ENCODE assay signal across 1 cellular context in genomic region chr11:82901165-82901938, GRCh38.
A peak's percentile ranks its signal among the peaks of the same experiment; 100 is the strongest.
TF ChIP-seq lines count a peak whose summit lies in the region.

A gene with protein sequence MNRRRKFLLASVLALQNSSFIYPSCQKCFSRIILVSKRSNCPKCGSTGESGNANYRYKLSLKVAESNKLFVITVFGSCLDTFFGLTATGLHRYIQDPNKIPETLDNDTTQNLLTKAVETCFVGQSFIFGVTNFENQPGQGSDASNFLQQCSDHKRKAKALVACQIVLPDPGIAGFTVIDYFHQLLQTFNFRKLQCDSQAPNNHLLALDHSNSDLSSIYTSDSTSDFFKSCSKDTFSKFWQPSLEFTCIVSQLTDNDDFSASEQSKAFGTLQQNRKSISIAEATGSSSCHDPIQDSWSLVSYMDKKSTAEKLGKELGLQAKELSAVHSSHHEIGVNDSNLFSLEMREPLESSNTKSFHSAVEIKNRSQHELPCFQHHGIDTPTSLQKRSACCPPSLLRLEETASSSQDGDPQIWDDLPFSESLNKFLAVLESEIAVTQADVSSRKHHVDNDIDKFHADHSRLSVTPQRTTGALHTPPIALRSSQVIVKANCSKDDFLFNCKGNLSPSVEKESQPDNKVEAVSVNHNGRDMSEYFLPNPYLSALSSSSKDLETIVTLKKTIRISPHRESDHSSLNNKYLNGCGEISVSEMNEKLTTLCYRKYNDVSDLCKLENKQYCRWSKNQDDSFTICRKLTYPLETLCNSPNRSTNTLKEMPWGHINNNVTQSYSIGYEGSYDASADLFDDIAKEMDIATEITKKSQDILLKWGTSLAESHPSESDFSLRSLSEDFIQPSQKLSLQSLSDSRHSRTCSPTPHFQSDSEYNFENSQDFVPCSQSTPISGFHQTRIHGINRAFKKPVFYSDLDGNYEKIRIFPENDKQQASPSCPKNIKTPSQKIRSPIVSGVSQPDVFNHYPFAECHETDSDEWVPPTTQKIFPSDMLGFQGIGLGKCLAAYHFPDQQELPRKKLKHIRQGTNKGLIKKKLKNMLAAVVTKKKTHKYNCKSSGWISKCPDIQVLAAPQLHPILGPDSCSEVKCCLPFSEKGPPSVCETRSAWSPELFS (plus strand): TSS chr11:82901736. CDS start chr11:82914739, 13,003 bp downstream.

TF ChIP-seq in HepG2, 621 proteins besides CTCF, POLR2A, EP300 and RAD21 (continued from another document and continues in another):
- TF ChIP-seq YEATS4 (CRISPR knock-in tag; IDR thresholded peaks at IDR 0.05; ENCODE audit: borderline replicate concordance) (no peak), TRIM24 (CRISPR knock-in tag; IDR thresholded peaks at IDR 0.05) (no peak), ZSCAN20 (CRISPR knock-in tag; IDR thresholded peaks at IDR 0.05; ENCODE audit: borderline replicate concordance) (no peak), NR1H2 (CRISPR knock-in tag; IDR thresholded peaks at IDR 0.05; ENCODE audit: borderline replicate concordance, low read depth) (no peak), ZNF530 (CRISPR knock-in tag; IDR thresholded peaks at IDR 0.05; ENCODE audit: low read depth) (no peak), ZSCAN22 (CRISPR knock-in tag; IDR thresholded peaks at IDR 0.05) (no peak), RORA (CRISPR knock-in tag; IDR thresholded peaks at IDR 0.05) (no peak), ZNF646 (CRISPR knock-in tag; IDR thresholded peaks at IDR 0.05) (no peak), YEATS2 (CRISPR knock-in tag; IDR thresholded peaks at IDR 0.05; ENCODE audit: borderline replicate concordance) (no peak; the same call in 1 of the 2 replicates), NCOR1 (IDR thresholded peaks at IDR 0.05; ENCODE audit: borderline replicate concordance, low read length) (no peak), ETV5 (CRISPR knock-in tag; IDR thresholded peaks at IDR 0.05; ENCODE audit: borderline replicate concordance) (peak; percentile 66), THAP7 (CRISPR knock-in tag; IDR thresholded peaks at IDR 0.05) (no peak), MATR3 (CRISPR knock-in tag; IDR thresholded peaks at IDR 0.05) (no peak), CSRNP2 (CRISPR knock-in tag; conservative IDR thresholded peaks at IDR 0.05; ENCODE audit: low read depth) (no peak; the same call in 1 of the 2 replicates), SATB2 (CRISPR knock-in tag; IDR thresholded peaks at IDR 0.05) (no peak), ZBTB7B (CRISPR knock-in tag; IDR thresholded peaks at IDR 0.05) (no peak), RELA (CRISPR knock-in tag; IDR thresholded peaks at IDR 0.05) (no peak), ZNF432 (CRISPR knock-in tag; IDR thresholded peaks at IDR 0.05; ENCODE audit: borderline replicate concordance) (no peak), ZNF549 (CRISPR knock-in tag; IDR thresholded peaks at IDR 0.05) (no peak), ZNF672 (CRISPR knock-in tag; IDR thresholded peaks at IDR 0.05) (no peak), ZBTB21 (CRISPR knock-in tag; IDR thresholded peaks at IDR 0.05) (no peak), KDM3A (CRISPR knock-in tag; IDR thresholded peaks at IDR 0.05; ENCODE audit: low read depth) (no peak), ZNF552 (CRISPR knock-in tag; IDR thresholded peaks at IDR 0.05; ENCODE audit: borderline replicate concordance) (no peak), FOSL1 (CRISPR knock-in tag; IDR thresholded peaks at IDR 0.05; ENCODE audit: borderline replicate concordance) (no peak), IRF1 (CRISPR knock-in tag; IDR thresholded peaks at IDR 0.05; ENCODE audit: low read depth) (no peak), ZEB1 (IDR thresholded peaks at IDR 0.05; ENCODE audit: insufficient replicate concordance, low read depth) (no peak), JUN (CRISPR knock-in tag; IDR thresholded peaks at IDR 0.05) (no peak; the same call in 1 of the 2 replicates), EHMT2 (IDR thresholded peaks at IDR 0.05; ENCODE audit: borderline replicate concordance, low read depth, low read length) (no peak), SRF (IDR thresholded peaks at IDR 0.05; ENCODE audit: low read depth, low read length) (no peak), DMAP1 (CRISPR knock-in tag; IDR thresholded peaks at IDR 0.05) (0 out of 2 replicates have a peak, but pooled peaks have one; percentile 30), ZNF772 (CRISPR knock-in tag; IDR thresholded peaks at IDR 0.05) (no peak; the same call in 1 of the 2 replicates), DZIP1 (CRISPR knock-in tag; IDR thresholded peaks at IDR 0.05) (no peak), ZNF121 (CRISPR knock-in tag; IDR thresholded peaks at IDR 0.05) (no peak), ZBTB1 (CRISPR knock-in tag; IDR thresholded peaks at IDR 0.05; ENCODE audit: borderline replicate concordance) (no peak)
- TF ChIP-seq, protein P1, sequence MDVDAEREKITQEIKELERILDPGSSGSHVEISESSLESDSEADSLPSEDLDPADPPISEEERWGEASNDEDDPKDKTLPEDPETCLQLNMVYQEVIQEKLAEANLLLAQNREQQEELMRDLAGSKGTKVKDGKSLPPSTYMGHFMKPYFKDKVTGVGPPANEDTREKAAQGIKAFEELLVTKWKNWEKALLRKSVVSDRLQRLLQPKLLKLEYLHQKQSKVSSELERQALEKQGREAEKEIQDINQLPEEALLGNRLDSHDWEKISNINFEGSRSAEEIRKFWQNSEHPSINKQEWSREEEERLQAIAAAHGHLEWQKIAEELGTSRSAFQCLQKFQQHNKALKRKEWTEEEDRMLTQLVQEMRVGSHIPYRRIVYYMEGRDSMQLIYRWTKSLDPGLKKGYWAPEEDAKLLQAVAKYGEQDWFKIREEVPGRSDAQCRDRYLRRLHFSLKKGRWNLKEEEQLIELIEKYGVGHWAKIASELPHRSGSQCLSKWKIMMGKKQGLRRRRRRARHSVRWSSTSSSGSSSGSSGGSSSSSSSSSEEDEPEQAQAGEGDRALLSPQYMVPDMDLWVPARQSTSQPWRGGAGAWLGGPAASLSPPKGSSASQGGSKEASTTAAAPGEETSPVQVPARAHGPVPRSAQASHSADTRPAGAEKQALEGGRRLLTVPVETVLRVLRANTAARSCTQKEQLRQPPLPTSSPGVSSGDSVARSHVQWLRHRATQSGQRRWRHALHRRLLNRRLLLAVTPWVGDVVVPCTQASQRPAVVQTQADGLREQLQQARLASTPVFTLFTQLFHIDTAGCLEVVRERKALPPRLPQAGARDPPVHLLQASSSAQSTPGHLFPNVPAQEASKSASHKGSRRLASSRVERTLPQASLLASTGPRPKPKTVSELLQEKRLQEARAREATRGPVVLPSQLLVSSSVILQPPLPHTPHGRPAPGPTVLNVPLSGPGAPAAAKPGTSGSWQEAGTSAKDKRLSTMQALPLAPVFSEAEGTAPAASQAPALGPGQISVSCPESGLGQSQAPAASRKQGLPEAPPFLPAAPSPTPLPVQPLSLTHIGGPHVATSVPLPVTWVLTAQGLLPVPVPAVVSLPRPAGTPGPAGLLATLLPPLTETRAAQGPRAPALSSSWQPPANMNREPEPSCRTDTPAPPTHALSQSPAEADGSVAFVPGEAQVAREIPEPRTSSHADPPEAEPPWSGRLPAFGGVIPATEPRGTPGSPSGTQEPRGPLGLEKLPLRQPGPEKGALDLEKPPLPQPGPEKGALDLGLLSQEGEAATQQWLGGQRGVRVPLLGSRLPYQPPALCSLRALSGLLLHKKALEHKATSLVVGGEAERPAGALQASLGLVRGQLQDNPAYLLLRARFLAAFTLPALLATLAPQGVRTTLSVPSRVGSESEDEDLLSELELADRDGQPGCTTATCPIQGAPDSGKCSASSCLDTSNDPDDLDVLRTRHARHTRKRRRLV (CRISPR knock-in tag; IDR thresholded peaks at IDR 0.05) = no peak
- TF ChIP-seq, protein P2, sequence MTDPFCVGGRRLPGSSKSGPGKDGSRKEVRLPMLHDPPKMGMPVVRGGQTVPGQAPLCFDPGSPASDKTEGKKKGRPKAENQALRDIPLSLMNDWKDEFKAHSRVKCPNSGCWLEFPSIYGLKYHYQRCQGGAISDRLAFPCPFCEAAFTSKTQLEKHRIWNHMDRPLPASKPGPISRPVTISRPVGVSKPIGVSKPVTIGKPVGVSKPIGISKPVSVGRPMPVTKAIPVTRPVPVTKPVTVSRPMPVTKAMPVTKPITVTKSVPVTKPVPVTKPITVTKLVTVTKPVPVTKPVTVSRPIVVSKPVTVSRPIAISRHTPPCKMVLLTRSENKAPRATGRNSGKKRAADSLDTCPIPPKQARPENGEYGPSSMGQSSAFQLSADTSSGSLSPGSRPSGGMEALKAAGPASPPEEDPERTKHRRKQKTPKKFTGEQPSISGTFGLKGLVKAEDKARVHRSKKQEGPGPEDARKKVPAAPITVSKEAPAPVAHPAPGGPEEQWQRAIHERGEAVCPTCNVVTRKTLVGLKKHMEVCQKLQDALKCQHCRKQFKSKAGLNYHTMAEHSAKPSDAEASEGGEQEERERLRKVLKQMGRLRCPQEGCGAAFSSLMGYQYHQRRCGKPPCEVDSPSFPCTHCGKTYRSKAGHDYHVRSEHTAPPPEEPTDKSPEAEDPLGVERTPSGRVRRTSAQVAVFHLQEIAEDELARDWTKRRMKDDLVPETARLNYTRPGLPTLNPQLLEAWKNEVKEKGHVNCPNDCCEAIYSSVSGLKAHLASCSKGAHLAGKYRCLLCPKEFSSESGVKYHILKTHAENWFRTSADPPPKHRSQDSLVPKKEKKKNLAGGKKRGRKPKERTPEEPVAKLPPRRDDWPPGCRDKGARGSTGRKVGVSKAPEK (CRISPR knock-in tag; IDR thresholded peaks at IDR 0.05; ENCODE audit: borderline replicate concordance) = no peak
